Comparison of ENCODE assay signal across 8 cellular contexts in genomic region chr1:211258756-211259595, GRCh38. TPM values are rescaled to one million over a fixed set of nuclear protein-coding genes. Genes with fewer than 3 reads are reported as not detected.
A peak's percentile ranks its signal among the peaks of the same experiment; 100 is the strongest.
DNase-seq lines count a peak whose midpoint lies in the region; ATAC-seq and TF ChIP-seq lines count a peak whose summit lies in the region.

Gene RCOR3 (plus strand): TSS chr1:211259366. CDS start chr1:211259561, 195 bp downstream.

- peak within 1 kb of the TSS; percentile 99 for H3K27ac ChIP-seq in cingulate gyrus (ENCODE audit: low read depth, low read length)

- DNase-seq in BJ (ENCODE audit: low read depth) = no peak
- peak; percentile 69 for DNase-seq in GM19238 (ENCODE audit: insufficient read length, low spot score)
- DNase-seq in NCI-H524 (lab: John Stamatoyannopoulos, UW) = peak; percentile 77 to 90
- DNase-seq in activated CD4-positive, alpha-beta T cell treated with anti-CD3 and anti-CD28 coated beads for 4 hours = peak; percentile 92 to 94
- peak; percentile 96 for DNase-seq in left colon
- DNase-seq in stimulated activated CD4-positive, alpha-beta T cell treated with anti-CD3 and anti-CD28 coated beads, Interleukin-1b, Interleukin-23, amount 100 ng/mL, for 48 hours = peak; percentile 93

- no peaks in the 10 kb centered on the region for H3K36me3 ChIP-seq in BJ (ENCODE audit: control insufficient read depth, insufficient read depth, low read length)

- H3K27me3 ChIP-seq in BJ (ENCODE audit: control insufficient read depth, insufficient read depth, low read length) = no peaks in the 10 kb centered on the region

- ATAC-seq in HG03439 (IDR thresholded peaks at IDR 0.05; ENCODE audit: unreplicated experiment) (peak; percentile 66), left colon (peak; percentile 81)

- peak within 1 kb of the TSS; percentile 99 for H3K4me3 ChIP-seq in BJ (ENCODE audit: low read depth, low read length)

- POLR2A ChIA-PET in BJ (lab: Charles Lee) = interaction anchor here (0.6 to 1.1 kb wide), 3 partner anchors 11 to 819 kb away, joined by 4 to 7 read pairs (median 5); no protein-coding TSS in a partner anchor

- peak; percentile 59 for TF ChIP-seq CTCF in BJ (IDR thresholded peaks at IDR 0.05; ENCODE audit: insufficient read depth, low read depth, low read length)

- CTCF ChIA-PET in BJ (lab: Yijun Ruan, JAX) = interaction anchor here (2.2 kb wide), 1 partner anchor 20 kb away, joined by 7 read pairs; no protein-coding TSS in a partner anchor

- intact Hi-C loops in left colon (cut with DNase I, micrococcal nuclease) = no loop called here

RNA-seq across cellular contexts. Expression of gene RCOR3, which starts in this region (rescaled TPM):
- polyA plus RNA-seq in BJ (2011; rRNA removed) = 27.7 and 36.3 TPM in 2 replicates
- polyA minus RNA-seq in BJ (2011; rRNA and poly(A)+ RNA removed) = 36.6 and 47.5 TPM in 2 replicates
- total RNA-seq in left colon = 10 to 100 TPM; 40.6 to 45.6 TPM
